ENCODE assay signal across 7 cellular contexts in the genomic region with DNA sequence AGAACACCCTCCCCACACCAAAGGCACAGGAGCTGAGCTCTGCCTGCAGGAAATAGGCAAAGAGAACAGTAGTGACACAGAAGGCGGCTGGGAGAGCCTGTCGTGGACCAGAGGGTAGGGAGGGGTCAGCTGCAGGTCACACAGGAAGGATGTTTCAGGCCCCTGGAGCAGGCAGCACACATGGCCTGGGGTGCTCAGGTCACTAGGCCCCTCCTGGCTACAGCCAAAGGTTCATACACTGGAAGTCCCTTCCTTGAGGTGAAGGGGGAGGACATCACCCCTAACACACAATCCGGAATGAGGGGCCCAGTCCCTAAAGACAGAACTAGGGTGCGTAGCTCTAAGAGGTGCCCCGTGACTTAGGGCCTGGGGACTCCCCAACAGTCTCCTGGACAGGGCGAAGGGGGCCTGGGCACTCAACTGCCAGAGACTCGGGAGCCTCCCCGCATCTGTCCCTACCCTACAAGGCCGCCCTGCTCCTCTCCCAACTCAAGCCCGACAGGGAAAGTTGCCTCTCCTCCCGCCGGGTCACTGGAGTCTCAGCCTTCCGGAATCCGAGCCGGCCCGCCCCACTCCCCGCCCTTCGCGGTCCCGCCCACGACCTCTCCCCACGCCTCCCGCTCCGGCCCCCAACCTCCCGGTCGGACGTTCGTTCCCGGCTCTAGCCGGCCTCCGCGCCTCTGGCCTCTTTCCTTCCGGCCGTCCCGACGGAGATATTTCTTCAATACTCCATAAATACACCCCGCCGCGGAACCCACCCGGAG. TPM values are rescaled to one million over a fixed set of nuclear protein-coding genes. Genes with fewer than 3 reads are reported as not detected.
A peak's percentile ranks its signal among the peaks of the same experiment; 100 is the strongest.
DNase-seq lines count a peak whose midpoint lies in the region; ATAC-seq, FAIRE-seq and TF ChIP-seq lines count a peak whose summit lies in the region.

A gene (minus strand): TSS at position 541 of the 764 bp plus-strand sequence. CDS start 675 bp downstream, outside the sequence.

- in situ Hi-C loops in brain microvascular endothelial cell (cut with HindIII; ENCODE audit: low pct_ligation_motif_present, low sequenced_read_pairs) = no loop called here

- peaks cover 8 to 13% of the 10 kb centered on the region in 2 donors for H3K4me1 Mint-ChIP-seq in immature natural killer cell

- WGBS in small intestine, 3 donors = 7 to 11% (median 10%) methylated on average over 38 to 40 of the region's 40 CpGs

- no peaks in the 10 kb centered on the region for H3K36me3 ChIP-seq in brain microvascular endothelial cell (replicated peaks)
- peaks cover 0 to 1% of the 10 kb centered on the region in 2 donors for H3K36me3 ChIP-seq in small intestine (ENCODE audit: control insufficient read depth in 2 of 2, insufficient read depth in 2 of 2, low read length in 2 of 2)

- peak; percentile 61 for ATAC-seq in GM18498 (IDR thresholded peaks at IDR 0.05; ENCODE audit: unreplicated experiment)
- peak; percentile 40 for ATAC-seq in HG03280 (IDR thresholded peaks at IDR 0.05; ENCODE audit: unreplicated experiment)
- ATAC-seq in GM18861 (IDR thresholded peaks at IDR 0.05; ENCODE audit: unreplicated experiment) = no peak

- H3K9me3 ChIP-seq in small intestine (ENCODE audit: control insufficient read depth, low read depth) = no peaks in the 10 kb centered on the region

- H3K27me3 ChIP-seq in brain microvascular endothelial cell (replicated peaks) = peaks cover 4% of the 10 kb centered on the region
- H3K27me3 ChIP-seq in small intestine (ENCODE audit: control insufficient read depth in 2 of 2, insufficient read depth in 2 of 2, low read length in 2 of 2) = no peaks in the 10 kb centered on the region

- FAIRE-seq in small intestine (lab: Jason Lieb, UNC) = no peak

- no peaks in the 10 kb centered on the region for H3K4me1 ChIP-seq in small intestine (ENCODE audit: control insufficient read depth in 2 of 2, insufficient read depth in 1 of 2, low read depth in 1 of 2, low read length in 1 of 2)

- no peak for TF ChIP-seq CTCF in brain microvascular endothelial cell (IDR thresholded peaks at IDR 0.05; ENCODE audit: low read depth, low read length, missing control alignments)

- H3K4me3 Mint-ChIP-seq in immature natural killer cell = peak within 1 kb of the TSS; percentile 71 to 85 (median 75)

- DNase-seq in brain microvascular endothelial cell = no peak
- DNase-seq in immature natural killer cell = no peak
- peak; percentile 70 for DNase-seq in small intestine
- DNase-seq in NCI-H2107 (lab: John Stamatoyannopoulos, UW) = no peak

- no peak within 1 kb of the TSS for H3K27ac ChIP-seq in brain microvascular endothelial cell
- H3K27ac ChIP-seq in small intestine (ENCODE audit: low read depth in 1 of 2, low read length in 1 of 2) = peak within 1 kb of the TSS; percentile 28 to 55

- H3K27ac Mint-ChIP-seq in immature natural killer cell = no peak within 1 kb of the TSS

- peak within 1 kb of the TSS; percentile 50 for H3K4me3 ChIP-seq in brain microvascular endothelial cell (ENCODE audit: low read depth, low read length)
- peak within 1 kb of the TSS; percentile 30 to 54 for H3K4me3 ChIP-seq in small intestine (ENCODE audit: low read depth in 1 of 2, low read length in 2 of 2)

- peaks cover 0 to 3% (median 0%) of the 10 kb centered on the region in 3 donors for H3K36me3 Mint-ChIP-seq in immature natural killer cell

- peaks cover 13 to 27% (median 20%) of the 10 kb centered on the region in 3 donors for H3K27me3 Mint-ChIP-seq in immature natural killer cell (ENCODE audit: low read depth in 3 of 3)

- no peaks in the 10 kb centered on the region for H3K9me3 Mint-ChIP-seq in immature natural killer cell

RNA-seq across cellular contexts. Expression of the gene that starts here (rescaled TPM):
- polyA plus RNA-seq in immature natural killer cell (under 1 TPM in 1 of 3 donors, not detected in 2; 0.37 TPM), small intestine (1 to 10 TPM; 1.1 to 4.4 (median 3.5) TPM)
